ENCODE assay signal across 1 cellular context in genomic region chr1:76053021-76053420, GRCh38.
A peak's percentile ranks its signal among the peaks of the same experiment; 100 is the strongest.
TF ChIP-seq lines count a peak whose summit lies in the region.

No MANE protein-coding gene starts in this region.

TF ChIP-seq in H1, 55 proteins besides CTCF, POLR2A, EP300 and RAD21 (continued from another document):
- TF ChIP-seq MAFK (IDR thresholded peaks at IDR 0.05; ENCODE audit: low read depth, low read length) = peak; percentile 19; the same call in 1 of the 2 replicates
- peak; percentile 63 for TF ChIP-seq ASH2L (IDR thresholded peaks at IDR 0.05; ENCODE audit: low read length)
- 0 out of 2 replicates have a peak, but pooled peaks have one; percentile 14 for TF ChIP-seq CREB1 (IDR thresholded peaks at IDR 0.05)
- TF ChIP-seq CTBP2 (IDR thresholded peaks at IDR 0.05; ENCODE audit: borderline replicate concordance, insufficient read depth, insufficient read length, low read length) = peak; percentile 89
- peak in 1 of 2 experiments; percentile 86; a peak in 2 of 4 replicates for TF ChIP-seq HDAC2 (IDR thresholded peaks at IDR 0.05; ENCODE audit: borderline replicate concordance in 1 of 2, low read depth in 2 of 2, low read length in 2 of 2)
- TF ChIP-seq RBBP5 (IDR thresholded peaks at IDR 0.05; ENCODE audit: borderline replicate concordance, low read depth, low read length) = no peak
- TF ChIP-seq E2F6 (IDR thresholded peaks at IDR 0.05) = no peak
- peak; percentile 68; the same call in 1 of the 2 replicates for TF ChIP-seq TEAD4 (IDR thresholded peaks at IDR 0.05; ENCODE audit: low read depth, low read length)
